ENCODE assay signal across 24 cellular contexts in genomic region chr17:50891577-50891989, GRCh38. TPM values are rescaled to one million over a fixed set of nuclear protein-coding genes. Genes with fewer than 3 reads are reported as not detected.
A peak's percentile ranks its signal among the peaks of the same experiment; 100 is the strongest.
DNase-seq lines count a peak whose midpoint lies in the region; ATAC-seq and TF ChIP-seq lines count a peak whose summit lies in the region.
"Had no signal": no experiment of that assay in that cellular context is flagged by ENCODE, and none has a peak within 500 bp of the region (broad histone marks: within the 10 kb centered on the region; RNA-seq: fewer than 3 reads in every experiment).

No MANE protein-coding gene starts in this region.

- TF ChIP-seq CTCF in HCT116 (IDR thresholded peaks at IDR 0.05 in 2 of 3, conservative IDR thresholded peaks at IDR 0.05 in 1 of 3; ENCODE audit: borderline replicate concordance in 1 of 3, insufficient read depth in 1 of 3, low read depth in 2 of 3, low read length in 2 of 3) (no peak), WTC11 (IDR thresholded peaks at IDR 0.05) (no peak), foreskin keratinocyte (conservative IDR thresholded peaks at IDR 0.05) (no peak)

- CTCF ChIA-PET in HCT116 (lab: Charles Lee) (no interaction called here), WTC11 (lab: Charles Lee) (no interaction called here)
- CTCF ChIA-PET in activated CD4-positive, alpha-beta T cell treated with anti-CD3 and anti-CD28 coated beads for 36 hours (lab: Charles Lee): interaction anchor here (0.5 to 1.0 kb wide), 2 partner anchors 39 to 462 kb away, joined by 3 to 4 read pairs; no protein-coding TSS in a partner anchor

- RAD21 ChIA-PET in HCT116 (lab: Charles Lee; ENCODE audit: low non-redundant PET in 1 of 2, low total read pairs in 2 of 2, uncharacterized antibody in 2 of 2, unreplicated experiment in 2 of 2): no interaction called here

- no peak overlapping the region for H2AK5ac ChIP-seq in trophoblast cell (ENCODE audit: low read length)

- H3K27ac Mint-ChIP-seq in WTC11: peak overlapping the region; percentile 80
- no peak overlapping the region for H3K27ac Mint-ChIP-seq in activated CD4-positive, alpha-beta T cell treated with anti-CD3 and anti-CD28 coated beads for 36 hours
- H3K27ac Mint-ChIP-seq: activated naive CD8-positive, alpha-beta T cell; activated T-helper 2 cell treated with anti-CD3 and anti-CD28 coated beads, Interferon-gamma antibody, Interleukin-2, Interleukin-4, amounts not matched to agents 10 μg/mL and 5 μg/mL and 100 μg/mL, durations not matched to agents 14 hours and 24 hours and 36 hours; memory B cell had no signal

- no peaks in the 10 kb centered on the region for H3K9me2 ChIP-seq in HCT116 (ENCODE audit: insufficient read depth)

- H3K9me3 ChIP-seq in HCT116 (ENCODE audit: control insufficient read depth in 1 of 2, insufficient read depth in 1 of 2, low read depth in 1 of 2, low read length in 2 of 2) (no peaks in the 10 kb centered on the region), trophoblast cell (ENCODE audit: insufficient read depth, low read depth, low read length) (peaks cover 2% of the 10 kb centered on the region)
- H3K9me3 ChIP-seq: tibial artery had no signal

- H3K9ac ChIP-seq in HCT116 (ENCODE audit: low read length) (0 out of 2 replicates have a peak overlapping the region, but pooled peaks have one; percentile 3), trophoblast cell (ENCODE audit: low read length) (peak overlapping the region; percentile 3)

- no peak overlapping the region for H3K4me3 Mint-ChIP-seq in WTC11
- no peak overlapping the region for H3K4me3 Mint-ChIP-seq in activated CD4-positive, alpha-beta T cell treated with anti-CD3 and anti-CD28 coated beads for 36 hours
- H3K4me3 Mint-ChIP-seq: activated naive CD8-positive, alpha-beta T cell; memory B cell had no signal

- no TSS peak for BruUV-seq in HCT116 (replicated peaks; lab: Mats Ljungman, UMichigan)

- peaks cover 3% of the 10 kb centered on the region; the same call in 1 of the 2 replicates for H3K27me3 Mint-ChIP-seq in WTC11 (ENCODE audit: low read depth)
- no peaks in the 10 kb centered on the region for H3K27me3 Mint-ChIP-seq in activated CD4-positive, alpha-beta T cell treated with anti-CD3 and anti-CD28 coated beads for 36 hours
- H3K27me3 Mint-ChIP-seq: activated naive CD8-positive, alpha-beta T cell had no signal

- H4K91ac ChIP-seq in trophoblast cell (ENCODE audit: low read depth, low read length): no peak overlapping the region

- H4K12ac ChIP-seq in trophoblast cell (ENCODE audit: low read depth, low read length): no peak overlapping the region

- no peaks in the 10 kb centered on the region for H4K20me1 ChIP-seq in HCT116 (ENCODE audit: insufficient read depth)

- no peak overlapping the region for H3K14ac ChIP-seq in trophoblast cell (ENCODE audit: low read length)

- H2BK120ac ChIP-seq in trophoblast cell (ENCODE audit: insufficient read depth, low read length, poor library complexity): no peak overlapping the region

- H2BK12ac ChIP-seq in trophoblast cell (ENCODE audit: low read length): no peak overlapping the region

- H3K4me1 Mint-ChIP-seq in WTC11: peaks cover 43% of the 10 kb centered on the region
- H3K4me1 Mint-ChIP-seq in activated CD4-positive, alpha-beta T cell treated with anti-CD3 and anti-CD28 coated beads for 36 hours: peaks cover 13% of the 10 kb centered on the region

- H3K79me2 ChIP-seq in HCT116 (ENCODE audit: insufficient read depth, low read length) (no peaks in the 10 kb centered on the region), trophoblast cell (ENCODE audit: control insufficient read depth, insufficient read depth, low read length, poor library complexity) (no peaks in the 10 kb centered on the region)

- no CpG with 5 or more reads among the region's 4 CpGs for WGBS in trophoblast cell (ENCODE audit: extremely low coverage, insufficient coverage, insufficient read length)

- no peaks in the 10 kb centered on the region for H3K79me1 ChIP-seq in trophoblast cell (ENCODE audit: low read length)

- no peaks in the 10 kb centered on the region for H3K36me3 Mint-ChIP-seq in WTC11
- no peaks in the 10 kb centered on the region for H3K36me3 Mint-ChIP-seq in activated CD4-positive, alpha-beta T cell treated with anti-CD3 and anti-CD28 coated beads for 36 hours (ENCODE audit: low read depth)
- H3K36me3 Mint-ChIP-seq: activated naive CD8-positive, alpha-beta T cell; memory B cell had no signal

- POLR2A ChIA-PET in HCT116 (lab: Charles Lee) (interaction anchor here (0.9 to 11.1 kb wide), 2 partner anchors 13 to 25 kb away, joined by 3 to 89 read pairs; partner anchors contain the start of gene TOB1), WTC11 (lab: Charles Lee) (interaction anchor here (0.6 to 1.5 kb wide), 2 partner anchors 25 to 200 kb away, joined by 3 to 6 read pairs; partner anchors contain the start of gene TOB1)
- POLR2A ChIA-PET in activated CD4-positive, alpha-beta T cell treated with anti-CD3 and anti-CD28 coated beads for 36 hours (lab: Charles Lee): no interaction called here

- H3K4ac ChIP-seq in trophoblast cell (ENCODE audit: low read depth, low read length): no peak overlapping the region

- H3K4me2 ChIP-seq in HCT116 (ENCODE audit: low read length) (peak overlapping the region; percentile 56; the same call in 1 of the 2 replicates), trophoblast cell (ENCODE audit: low read length) (no peak overlapping the region)

- TF ChIP-seq RAD21 in HCT116 (IDR thresholded peaks at IDR 0.05; ENCODE audit: low read depth): no peak

- H3K36me3 ChIP-seq in HCT116 (ENCODE audit: control insufficient read depth in 1 of 2, insufficient read depth in 2 of 2, low read length in 2 of 2) (no peaks in the 10 kb centered on the region), trophoblast cell (ENCODE audit: control insufficient read depth in 1 of 2, insufficient read depth in 2 of 2, low read length in 2 of 2) (no peaks in the 10 kb centered on the region)
- H3K36me3 ChIP-seq: tibial artery had no signal

- H3K27me3 ChIP-seq in HCT116 (ENCODE audit: insufficient read depth, low read length): no peaks in the 10 kb centered on the region
- H3K27me3 ChIP-seq in foreskin keratinocyte: no peaks in the 10 kb centered on the region
- no peaks in the 10 kb centered on the region for H3K27me3 ChIP-seq in trophoblast cell (ENCODE audit: insufficient read depth, low read length)
- H3K27me3 ChIP-seq: dorsolateral prefrontal cortex, tibial artery had no signal

- no peak overlapping the region for H2BK5ac ChIP-seq in trophoblast cell (ENCODE audit: low read depth, low read length, poor library complexity)

- DNase-seq in HCT116 (ENCODE audit: low read depth, low spot score): no peak
- DNase-seq in WTC11 (ENCODE audit: low spot score): no peak
- DNase-seq in foreskin keratinocyte: no peak
- no peak for DNase-seq in trophoblast cell
- no peak for DNase-seq in DMS 273 (lab: John Stamatoyannopoulos, UW; ENCODE audit: unreplicated experiment)
- DNase-seq in activated CD4-positive, alpha-beta T cell treated with anti-CD3 and anti-CD28 coated beads for 36 hours: no peak
- DNase-seq in RKO (ENCODE audit: low spot score): no peak
- DNase-seq: activated CD4-positive, alpha-beta T cell treated with anti-CD3 and anti-CD28 coated beads, Interleukin-2, amount 50 U/mL, for 4 hours; aorta; C1 segment of cervical spinal cord; dorsolateral prefrontal cortex; glutamatergic neuron; KG1; left cardiac atrium; NCI-H524 treated with DMSO at 0.1 percent for 48 hours; occipital lobe; retina; stimulated activated CD4-positive, alpha-beta T cell treated with anti-CD3 and anti-CD28 coated beads, Interleukin-4, amount 100 ng/mL, for 24 hours; stimulated activated naive CD4-positive, alpha-beta T cell had no signal

- no peak for TF ChIP-seq POLR2A in HCT116 (IDR thresholded peaks at IDR 0.05; ENCODE audit: borderline replicate concordance, extremely low read depth, insufficient read depth, insufficient read length)

- H4K8ac ChIP-seq in trophoblast cell (ENCODE audit: low read depth, low read length): no peak overlapping the region

- H3K27ac ChIP-seq in HCT116 (ENCODE audit: low read depth, low read length) (0 out of 2 replicates have a peak overlapping the region, but pooled peaks have one; percentile 6), foreskin keratinocyte (peak overlapping the region; percentile 18), trophoblast cell (ENCODE audit: low read depth, low read length) (no peak overlapping the region)
- H3K27ac ChIP-seq: tibial artery had no signal

- no peak overlapping the region for H3K4me3 ChIP-seq in HCT116 (replicated peaks in 1 of 2; ENCODE audit: low read depth in 1 of 2, low read length in 2 of 2)
- no peak overlapping the region for H3K4me3 ChIP-seq in trophoblast cell (ENCODE audit: low read depth, low read length)
- H3K4me3 ChIP-seq: dorsolateral prefrontal cortex, tibial artery had no signal

- H3K4me1 ChIP-seq in HCT116 (ENCODE audit: control insufficient read depth in 1 of 2, insufficient read depth in 2 of 2, low read length in 2 of 2) (peaks cover 34 to 43% of the 10 kb centered on the region in 2 experiments), foreskin keratinocyte (peaks cover 28% of the 10 kb centered on the region), trophoblast cell (ENCODE audit: control insufficient read depth in 1 of 2, insufficient read depth in 2 of 2, low read length in 2 of 2) (peaks cover 8 to 17% of the 10 kb centered on the region in 2 experiments)

- ATAC-seq in HCT116: no peak
- ATAC-seq in WTC11: peak; percentile 60
- ATAC-seq in foreskin keratinocyte: no peak
- no peak for ATAC-seq in activated CD4-positive, alpha-beta T cell treated with anti-CD3 and anti-CD28 coated beads for 36 hours
- no peak for ATAC-seq in GM18870 (IDR thresholded peaks at IDR 0.05; ENCODE audit: unreplicated experiment)
- ATAC-seq: left cardiac atrium had no signal

- H3K9me3 Mint-ChIP-seq in WTC11: no peaks in the 10 kb centered on the region
- no peaks in the 10 kb centered on the region for H3K9me3 Mint-ChIP-seq in activated CD4-positive, alpha-beta T cell treated with anti-CD3 and anti-CD28 coated beads for 36 hours (ENCODE audit: low read depth)
- H3K9me3 Mint-ChIP-seq: activated T-helper 2 cell treated with anti-CD3 and anti-CD28 coated beads, Interferon-gamma antibody, Interleukin-2, Interleukin-4, amounts not matched to agents 10 μg/mL and 5 μg/mL and 100 μg/mL, durations not matched to agents 14 hours and 24 hours and 36 hours; memory B cell had no signal

- intact Hi-C loops in HCT116 (cut with micrococcal nuclease): no loop called here
- intact Hi-C loops in activated CD4-positive, alpha-beta T cell treated with anti-CD3 and anti-CD28 coated beads for 36 hours (cut with DNase I, micrococcal nuclease): no loop called here

- no peak overlapping the region for H3K18ac ChIP-seq in trophoblast cell (ENCODE audit: low read length)

- H2AFZ ChIP-seq in HCT116 (ENCODE audit: low read depth, low read length, poor library complexity, severe bottlenecking): no peak overlapping the region
- no peak overlapping the region for H2AFZ ChIP-seq in trophoblast cell (ENCODE audit: insufficient read depth, low read length, poor library complexity)

- no peak overlapping the region for H3K23ac ChIP-seq in trophoblast cell (ENCODE audit: low read length)

RNA-seq across cellular contexts. Expression of gene TOB1, which starts 25.4 kb away (rescaled TPM):
- total RNA-seq in HCT116 (2021; ENCODE audit: unreplicated experiment) (86.0 TPM), WTC11 (2021) (33.5 to 37.9 TPM (median 36.0 TPM) in 3 replicates), foreskin keratinocyte (45.2 and 49.1 TPM in 2 replicates)
- 57.2 and 74.9 TPM in 2 replicates for polyA plus RNA-seq in HCT116 (2012)
- 31.7 and 35.3 TPM in 2 replicates for polyA plus RNA-seq in foreskin keratinocyte
- 25.0 and 26.0 TPM in 2 replicates for polyA plus RNA-seq in trophoblast cell (2013)
- total RNA-seq in activated CD4-positive, alpha-beta T cell treated with anti-CD3 and anti-CD28 coated beads for 36 hours: 10 to 100 TPM; 31.3 to 43.0 TPM

RNA-seq across cellular contexts. Expression of gene WFIKKN2, which starts 56.2 kb away (rescaled TPM):
- total RNA-seq in HCT116 (2021; ENCODE audit: unreplicated experiment) (0.05 TPM), WTC11 (2021) (0.07 to 0.11 TPM (median 0.09 TPM) in 3 replicates), foreskin keratinocyte (not detected in 2 replicates)
- polyA plus RNA-seq in HCT116 (2012): not detected in 2 replicates
- polyA plus RNA-seq in foreskin keratinocyte: not detected in 2 replicates
- polyA plus RNA-seq in trophoblast cell (2013): not detected in 2 replicates
- not detected for total RNA-seq in activated CD4-positive, alpha-beta T cell treated with anti-CD3 and anti-CD28 coated beads for 36 hours
- total RNA-seq: activated T-helper 2 cell treated with anti-CD3 and anti-CD28 coated beads, Interferon-gamma antibody, Interleukin-2, Interleukin-4, amounts not matched to agents 10 μg/mL and 5 μg/mL and 100 μg/mL, durations not matched to agents 14 hours and 24 hours and 36 hours had no signal
- polyA plus RNA-seq: aorta had no signal

Comparison
In these comparisons a context has a peak if more than half of its experiments do, and no peak if none do; other contexts are left out.
1. Of the 4 proteins assayed by ChIP-seq in both WTC11 and HCT116: peak only in WTC11: MAX; only in HCT116: none; in both: none; in neither: 3.